In genomic region chr2:120873958-120874357, GRCh38 we compare ENCODE assay signal across 16 cellular contexts.
"Had no signal": no experiment of that assay in that cellular context is flagged by ENCODE, and none has a peak within 500 bp of the region (broad histone marks: within the 10 kb centered on the region; RNA-seq: fewer than 3 reads in every experiment).

No MANE protein-coding gene starts in this region.

- DNase-seq: activated CD4-positive, alpha-beta memory T cell treated with anti-CD3 and anti-CD28 coated beads for 36 hours; activated CD4-positive, alpha-beta T cell treated with anti-CD3 and anti-CD28 coated beads for 36 hours; activated naive CD8-positive, alpha-beta T cell treated with anti-CD3 and anti-CD28 coated beads for 36 hours; amniotic stem cell; body of pancreas; central memory CD4-positive, alpha-beta T cell; colonic mucosa; foreskin keratinocyte; mesendoderm; naive thymus-derived CD4-positive, alpha-beta T cell; SK-N-SH; stimulated activated naive B cell treated with anti-CD40 and anti-IgM and Interleukin-4, amounts not matched to agents 10 μg/mL and 1 μg/mL and 100 μg/mL, for 72 hours; thyroid gland had no signal

- H3K9me3 ChIP-seq: body of pancreas, colonic mucosa, ovary, SK-N-SH, thyroid gland had no signal

- H3K36me3 Mint-ChIP-seq: activated CD4-positive, alpha-beta memory T cell treated with anti-CD3 and anti-CD28 coated beads for 36 hours; activated naive CD8-positive, alpha-beta T cell treated with anti-CD3 and anti-CD28 coated beads for 36 hours; naive thymus-derived CD4-positive, alpha-beta T cell; stimulated activated naive B cell treated with anti-CD40 and anti-IgM and Interleukin-4, amounts not matched to agents 10 μg/mL and 1 μg/mL and 100 μg/mL, for 72 hours had no signal

- H3K4me3 ChIP-seq: body of pancreas, colonic mucosa, ovary, thyroid gland had no signal

- H3K4me2 ChIP-seq: SK-N-SH had no signal

- H3K4me1 Mint-ChIP-seq: activated CD4-positive, alpha-beta T cell treated with anti-CD3 and anti-CD28 coated beads for 36 hours; activated naive CD8-positive, alpha-beta T cell treated with anti-CD3 and anti-CD28 coated beads for 36 hours; naive thymus-derived CD4-positive, alpha-beta T cell; stimulated activated naive B cell treated with anti-CD40 and anti-IgM and Interleukin-4, amounts not matched to agents 10 μg/mL and 1 μg/mL and 100 μg/mL, for 72 hours had no signal

- ATAC-seq: activated CD4-positive, alpha-beta T cell treated with anti-CD3 and anti-CD28 coated beads for 36 hours; body of pancreas; foreskin keratinocyte; left lobe of liver; naive thymus-derived CD4-positive, alpha-beta T cell; stimulated activated naive B cell treated with anti-CD40 and anti-IgM and Interleukin-4, amounts not matched to agents 10 μg/mL and 1 μg/mL and 100 μg/mL, for 72 hours had no signal

- H3K9ac ChIP-seq: SK-N-SH had no signal

- H3K36me3 ChIP-seq: colonic mucosa, ovary, thyroid gland had no signal

- H3K27ac Mint-ChIP-seq: activated CD4-positive, alpha-beta memory T cell treated with anti-CD3 and anti-CD28 coated beads for 36 hours; activated CD4-positive, alpha-beta T cell treated with anti-CD3 and anti-CD28 coated beads for 36 hours; activated naive CD8-positive, alpha-beta T cell treated with anti-CD3 and anti-CD28 coated beads for 36 hours; naive thymus-derived CD4-positive, alpha-beta T cell; stimulated activated naive B cell treated with anti-CD40 and anti-IgM and Interleukin-4, amounts not matched to agents 10 μg/mL and 1 μg/mL and 100 μg/mL, for 72 hours; T-helper 2 cell treated with Interferon-gamma antibody and Interleukin-4, amounts not matched to agents 5 μg/mL and 100 μg/mL, for 36 hours had no signal

- H3K9me2 ChIP-seq: SK-N-SH had no signal

- H3K9me3 Mint-ChIP-seq: activated CD4-positive, alpha-beta memory T cell treated with anti-CD3 and anti-CD28 coated beads for 36 hours; activated naive CD8-positive, alpha-beta T cell treated with anti-CD3 and anti-CD28 coated beads for 36 hours; T-helper 2 cell treated with Interferon-gamma antibody and Interleukin-4, amounts not matched to agents 5 μg/mL and 100 μg/mL, for 36 hours had no signal

- H3K4me3 Mint-ChIP-seq: activated CD4-positive, alpha-beta memory T cell treated with anti-CD3 and anti-CD28 coated beads for 36 hours; activated CD4-positive, alpha-beta T cell treated with anti-CD3 and anti-CD28 coated beads for 36 hours; activated naive CD8-positive, alpha-beta T cell treated with anti-CD3 and anti-CD28 coated beads for 36 hours; naive thymus-derived CD4-positive, alpha-beta T cell; stimulated activated naive B cell treated with anti-CD40 and anti-IgM and Interleukin-4, amounts not matched to agents 10 μg/mL and 1 μg/mL and 100 μg/mL, for 72 hours; T-helper 2 cell treated with Interferon-gamma antibody and Interleukin-4, amounts not matched to agents 5 μg/mL and 100 μg/mL, for 36 hours had no signal

- H3K27me3 ChIP-seq: body of pancreas, colonic mucosa, ovary, thyroid gland had no signal

- H3K27ac ChIP-seq: body of pancreas, colonic mucosa, foreskin keratinocyte, thyroid gland had no signal

- H3K4me1 ChIP-seq: body of pancreas, colonic mucosa, foreskin keratinocyte, thyroid gland had no signal
